In genomic region chr7:6650086-6650485, GRCh38 we compare ENCODE assay signal across 22 cellular contexts.
"Had no signal": no experiment of that assay in that cellular context is flagged by ENCODE, and none has a peak within 500 bp of the region (broad histone marks: within the 10 kb centered on the region; RNA-seq: fewer than 3 reads in every experiment).

No MANE protein-coding gene starts in this region.

- H3K9me3 ChIP-seq: testis, transverse colon had no signal

- H3K27ac ChIP-seq: brain microvascular endothelial cell, esophagus squamous epithelium, parathyroid adenoma, right atrium auricular region, testis, transverse colon had no signal

- H3K4me1 ChIP-seq: esophagus squamous epithelium, parathyroid adenoma, right atrium auricular region, testis, transverse colon had no signal

- DNase-seq: activated CD4-positive, alpha-beta memory T cell treated with anti-CD3 and anti-CD28 coated beads for 36 hours; activated CD4-positive, alpha-beta T cell treated with anti-CD3 and anti-CD28 coated beads, Interleukin-2, amount 10 ng/mL, durations not matched to agents 24 days and 14 days; activated CD4-positive, CD25-positive, alpha-beta regulatory T cell treated with anti-CD3 and anti-CD28 coated beads, Interleukin-2, amount 50 U/mL, for 72 hours; activated CD8-positive, alpha-beta memory T cell treated with anti-CD3 and anti-CD28 coated beads, Interleukin-2, amount 50 U/mL, for 4 hours; activated gamma-delta T cell treated with Interleukin-2 at 50 U/mL for 16 hours; activated naive CD4-positive, alpha-beta T cell treated with anti-CD3 and anti-CD28 coated beads, Interleukin-2, amount 50 U/mL, for 16 hours; activated T-cell treated with anti-CD3 and anti-CD28 coated beads, Interleukin-2, amount 50 U/mL, for 1 hour; amniotic stem cell; brain microvascular endothelial cell; cortex of kidney; esophagus squamous epithelium; foreskin melanocyte; left cardiac atrium; nucleus accumbens; stimulated activated CD4-positive, alpha-beta T cell treated with anti-CD3 and anti-CD28 coated beads, Interleukin-2, amount 100 ng/mL, for 48 hours; stimulated activated naive CD4-positive, alpha-beta T cell treated with Interleukin-2 at 50 U/mL for 16 hours; T-helper 2 cell; testis; transverse colon had no signal

- H3K27me3 ChIP-seq: brain microvascular endothelial cell, esophagus squamous epithelium, right atrium auricular region, testis, transverse colon had no signal

- H3K4me3 ChIP-seq: esophagus squamous epithelium, right atrium auricular region, testis, transverse colon had no signal

- ATAC-seq: left cardiac atrium; naive thymus-derived CD8-positive, alpha-beta T cell had no signal
